13 cellular contexts compared by ENCODE assay signal in the genomic region with DNA sequence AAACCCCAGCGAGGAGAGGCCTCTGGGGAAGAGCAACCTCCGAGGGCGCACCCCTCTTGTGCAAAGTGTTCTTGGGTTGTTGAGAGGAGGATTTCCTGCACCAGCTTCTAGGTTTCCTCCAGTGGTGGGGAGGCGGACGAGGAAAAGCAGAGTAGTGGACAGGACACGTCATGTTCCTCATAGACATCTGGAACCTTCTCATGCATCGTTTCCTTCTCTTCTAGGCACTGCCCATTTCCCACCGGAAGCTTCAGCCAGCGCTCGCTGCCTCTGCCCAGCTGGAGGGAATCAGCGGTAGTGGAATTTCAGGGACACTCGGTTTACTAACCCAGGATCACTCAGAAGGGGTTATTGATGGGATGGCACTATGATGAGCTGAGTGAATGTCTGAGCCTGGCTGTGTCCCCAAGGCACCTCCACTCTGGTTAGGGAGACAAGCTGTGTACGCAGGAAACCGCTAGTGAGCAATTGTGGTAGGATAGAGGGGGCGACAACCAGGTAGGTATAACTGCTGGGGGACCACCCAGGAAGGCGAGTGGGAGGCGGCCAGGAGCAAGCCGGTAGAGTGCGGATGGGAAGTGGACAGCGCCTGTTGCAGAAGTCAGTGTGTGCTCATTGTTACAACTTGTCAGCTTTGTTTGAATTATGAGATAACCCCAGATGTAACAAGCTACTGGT.
"Had no signal": no experiment of that assay in that cellular context is flagged by ENCODE, and none has a peak within 500 bp of the region (broad histone marks: within the 10 kb centered on the region; RNA-seq: fewer than 3 reads in every experiment).

No MANE protein-coding gene starts in this region.

- DNase-seq: activated CD4-positive, alpha-beta T cell treated with anti-CD3 and anti-CD28 coated beads for 4 hours; activated naive CD4-positive, alpha-beta T cell treated with Interleukin-2 at 50 U/mL for 16 hours; gastrocnemius medialis; heart right ventricle; kidney glomerular epithelial cell; lower lobe of right lung; midbrain; spleen; stimulated activated CD4-positive, alpha-beta T cell treated with anti-CD3 and anti-CD28 coated beads, Interleukin-1b, Interleukin-23, amount 100 ng/mL, for 48 hours; stimulated activated naive CD4-positive, alpha-beta T cell treated with Interleukin-2 at 50 U/mL for 16 hours; T-helper 9 cell had no signal

- ATAC-seq: gastrocnemius medialis, sciatic nerve had no signal

- H3K36me3 ChIP-seq: gastrocnemius medialis, heart right ventricle, lower lobe of right lung, spleen had no signal

- H3K9me3 ChIP-seq: gastrocnemius medialis, heart right ventricle, lower lobe of right lung, spleen had no signal

- H3K4me3 ChIP-seq: gastrocnemius medialis, lower lobe of right lung, spleen had no signal

- H3K27ac ChIP-seq: gastrocnemius medialis, heart right ventricle, lower lobe of right lung, VCaP had no signal

- H3K27me3 ChIP-seq: gastrocnemius medialis had no signal
